7 cellular contexts compared by ENCODE assay signal in genomic region chr5:66551338-66551737, GRCh38.
"Had no signal": no experiment of that assay in that cellular context is flagged by ENCODE, and none has a peak within 500 bp of the region (broad histone marks: within the 10 kb centered on the region; RNA-seq: fewer than 3 reads in every experiment).

No MANE protein-coding gene starts in this region.

- ATAC-seq: GM23338 had no signal

- H3K4me3 ChIP-seq: GM23338 had no signal

- H2AFZ ChIP-seq: GM23338 had no signal

- DNase-seq: H9, HCEC 1CT, IMR-90 had no signal

- FAIRE-seq: H1, H54, HTR-8/SVneo had no signal

- H3K4me2 ChIP-seq: GM23338 had no signal
